In genomic region chr3:11411956-11412355, GRCh38 we compare ENCODE assay signal across 24 cellular contexts.
"Had no signal": no experiment of that assay in that cellular context is flagged by ENCODE, and none has a peak within 500 bp of the region (broad histone marks: within the 10 kb centered on the region; RNA-seq: fewer than 3 reads in every experiment).

No MANE protein-coding gene starts in this region.

- ATAC-seq: foreskin keratinocyte; gastroesophageal sphincter; heart left ventricle; left cardiac atrium; left lung; naive thymus-derived CD8-positive, alpha-beta T cell; right cardiac atrium; stimulated activated memory B cell treated with anti-CD40 and anti-IgM and Interleukin-4, amounts not matched to agents 10 μg/mL and 1 μg/mL and 100 μg/mL, for 72 hours had no signal

- DNase-seq: cerebellar nuclear complex; cortex of kidney; dorsolateral prefrontal cortex; effector CD4-positive, alpha-beta T cell; endodermal cell; foreskin keratinocyte; heart left ventricle; hippocampal formation; left cardiac atrium; left lung; mammary epithelial cell; naive thymus-derived CD8-positive, alpha-beta T cell; nephron progenitor cell; right cardiac atrium; sigmoid colon; stimulated activated CD4-positive, alpha-beta T cell treated with anti-CD3 and anti-CD28 coated beads, Interleukin-4, amount 100 ng/mL, for 4 hours; upper lobe of left lung had no signal

- H3K9me3 ChIP-seq: prostate gland had no signal

- H3K4me1 ChIP-seq: esophagus muscularis mucosa, gastroesophageal sphincter, left lung, prostate gland, sigmoid colon, upper lobe of left lung had no signal

- H3K27ac Mint-ChIP-seq: endodermal cell; nephron progenitor cell; stimulated activated memory B cell treated with anti-CD40 and anti-IgM and Interleukin-4, amounts not matched to agents 10 μg/mL and 1 μg/mL and 100 μg/mL, for 72 hours; stimulated activated naive CD8-positive, alpha-beta T cell treated with anti-CD3 and anti-CD28 coated beads, Interleukin-15, Interleukin-2, amounts not matched to agents 100 ng/mL and 50 ng/mL, for 24 hours had no signal

- H3K4me3 Mint-ChIP-seq: endodermal cell; naive thymus-derived CD8-positive, alpha-beta T cell; nephron progenitor cell; stimulated activated memory B cell treated with anti-CD40 and anti-IgM and Interleukin-4, amounts not matched to agents 10 μg/mL and 1 μg/mL and 100 μg/mL, for 72 hours; stimulated activated naive CD8-positive, alpha-beta T cell treated with anti-CD3 and anti-CD28 coated beads, Interleukin-15, Interleukin-2, amounts not matched to agents 100 ng/mL and 50 ng/mL, for 24 hours had no signal

- H3K27me3 Mint-ChIP-seq: naive thymus-derived CD8-positive, alpha-beta T cell; stimulated activated memory B cell treated with anti-CD40 and anti-IgM and Interleukin-4, amounts not matched to agents 10 μg/mL and 1 μg/mL and 100 μg/mL, for 72 hours; stimulated activated naive CD8-positive, alpha-beta T cell treated with anti-CD3 and anti-CD28 coated beads, Interleukin-15, Interleukin-2, amounts not matched to agents 100 ng/mL and 50 ng/mL, for 24 hours had no signal

- H3K36me3 ChIP-seq: prostate gland, thoracic aorta, upper lobe of left lung had no signal

- H3K27ac ChIP-seq: dorsolateral prefrontal cortex, esophagus muscularis mucosa, foreskin keratinocyte, gastroesophageal sphincter, heart left ventricle, left lung, prostate gland, sigmoid colon, thoracic aorta, upper lobe of left lung had no signal

- H3K4me3 ChIP-seq: dorsolateral prefrontal cortex, esophagus muscularis mucosa, gastroesophageal sphincter, heart left ventricle, left lung, prostate gland, sigmoid colon, thoracic aorta, tibial nerve, upper lobe of left lung had no signal

- H3K27me3 ChIP-seq: dorsolateral prefrontal cortex, esophagus muscularis mucosa, foreskin keratinocyte, gastroesophageal sphincter, heart left ventricle, left lung, sigmoid colon, tibial nerve, upper lobe of left lung had no signal

- H3K4me1 Mint-ChIP-seq: endodermal cell; nephron progenitor cell; stimulated activated memory B cell treated with anti-CD40 and anti-IgM and Interleukin-4, amounts not matched to agents 10 μg/mL and 1 μg/mL and 100 μg/mL, for 72 hours had no signal
